Comparison of ENCODE assay signal across 8 cellular contexts in genomic region chr7:99312316-99313203, GRCh38. TPM values are rescaled to one million over a fixed set of nuclear protein-coding genes. Genes with fewer than 3 reads are reported as not detected.
A peak's percentile ranks its signal among the peaks of the same experiment; 100 is the strongest.
DNase-seq lines count a peak whose midpoint lies in the region; ATAC-seq and TF ChIP-seq lines count a peak whose summit lies in the region.

No MANE protein-coding gene starts in this region.

- no peaks in the 10 kb centered on the region for H3K9me3 ChIP-seq in DND-41 (ENCODE audit: insufficient read depth, low read length, severe bottlenecking)

- H3K4me3 ChIP-seq in DND-41 (ENCODE audit: low read depth in 1 of 2, low read length in 2 of 2): no peak overlapping the region

- DNase-seq in DND-41 (peak; percentile 72), KG1 (lab: John Stamatoyannopoulos, UW) (peak; percentile 5), SK-N-DZ (ENCODE audit: low spot score) (peak; percentile 64), globus pallidus (ENCODE audit: low spot score) (peak; percentile 47), posterior cingulate gyrus (peak in 8 of 10 donors; percentile 54 to 93 (median 77)), ureter (ENCODE audit: low spot score) (peak; percentile 78)
- DNase-seq in activated naive CD4-positive, alpha-beta T cell (lab: John Stamatoyannopoulos, UW): peak; percentile 20 to 64 (median 58)

- H3K4me2 ChIP-seq in DND-41 (ENCODE audit: insufficient read depth, low read length): 0 out of 2 replicates have a peak overlapping the region, but pooled peaks have one; percentile 10

- H2AFZ ChIP-seq in DND-41 (ENCODE audit: low read depth, low read length): no peak overlapping the region; the same call in 1 of the 2 replicates

- ATAC-seq in DND-41 (ENCODE audit: insufficient read depth, low read depth): peak; percentile 83
- no peak for ATAC-seq in GM21381 (IDR thresholded peaks at IDR 0.05; ENCODE audit: unreplicated experiment)

- H3K79me2 ChIP-seq in DND-41 (ENCODE audit: insufficient read depth, low read length): no peaks in the 10 kb centered on the region

- peak; percentile 92 for TF ChIP-seq CTCF in DND-41 (IDR thresholded peaks at IDR 0.05; ENCODE audit: borderline replicate concordance, extremely low read depth, low read length, poor library complexity, severe bottlenecking)

- no peak overlapping the region for H3K27ac ChIP-seq in DND-41 (ENCODE audit: low read length)

- no peaks in the 10 kb centered on the region for H3K36me3 ChIP-seq in DND-41 (ENCODE audit: insufficient read depth, low read length)

- intact Hi-C loops in posterior cingulate gyrus (cut with DNase I): loop anchor here (1.0 to 10.0 kb wide), 2 partner anchors 272 to 388 kb away; no protein-coding TSS in a partner anchor

- H3K9ac ChIP-seq in DND-41 (ENCODE audit: low read depth, low read length): no peak overlapping the region

- H4K20me1 ChIP-seq in DND-41 (ENCODE audit: insufficient read depth, low read length): no peaks in the 10 kb centered on the region

- H3K4me1 ChIP-seq in DND-41 (ENCODE audit: insufficient read depth, low read length): peaks cover 5% of the 10 kb centered on the region; the same call in 1 of the 2 replicates

- H3K27me3 ChIP-seq in DND-41 (ENCODE audit: insufficient read depth, low read length, poor library complexity): no peaks in the 10 kb centered on the region

RNA-seq across cellular contexts. Expression of gene ARPC1A, which starts 13.1 kb away (rescaled TPM):
- polyA plus RNA-seq in SK-N-DZ (2014; cell fraction: cytosol; rRNA removed): 137 and 142 TPM in 2 replicates
- polyA plus RNA-seq in SK-N-DZ (2014; cell fraction: nucleus; rRNA removed): 72.1 and 73.3 TPM in 2 replicates
- total RNA-seq in ureter: 127 TPM

RNA-seq across cellular contexts. Expression of gene MYH16, which starts 39.9 kb away (rescaled TPM):
- not detected in 2 replicates for polyA plus RNA-seq in SK-N-DZ (2014; cell fraction: cytosol; rRNA removed)
- not detected in 2 replicates for polyA plus RNA-seq in SK-N-DZ (2014; cell fraction: nucleus; rRNA removed)
- total RNA-seq in ureter: not detected

Comparison
In these comparisons a context has a peak if more than half of its experiments do, and no peak if none do; other contexts are left out.
1. DNase-seq: peak in every context shown above with its lines; median percentile 78 in ureter; 77 in posterior cingulate gyrus; 72 in DND-41; 64 in SK-N-DZ; 58 in activated naive CD4-positive, alpha-beta T cell; 47 in globus pallidus; 5 in KG1.